Comparison of ENCODE assay signal across 10 cellular contexts in genomic region chr19:16073988-16074387, GRCh38. TPM values are rescaled to one million over a fixed set of nuclear protein-coding genes. Genes with fewer than 3 reads are reported as not detected.
A peak's percentile ranks its signal among the peaks of the same experiment; 100 is the strongest.
DNase-seq lines count a peak whose midpoint lies in the region; ATAC-seq and TF ChIP-seq lines count a peak whose summit lies in the region.
"Had no signal": no experiment of that assay in that cellular context is flagged by ENCODE, and none has a peak within 500 bp of the region (broad histone marks: within the 10 kb centered on the region; RNA-seq: fewer than 3 reads in every experiment).

No MANE protein-coding gene starts in this region.

- TF ChIP-seq CTCF in WTC11 (IDR thresholded peaks at IDR 0.05) (no peak), hepatocyte (IDR thresholded peaks at IDR 0.05; ENCODE audit: poor library complexity) (no peak), thoracic aorta (IDR thresholded peaks at IDR 0.05) (no peak), GM13976 (IDR thresholded peaks at IDR 0.05; ENCODE audit: borderline replicate concordance, control extremely low read depth, extremely low read depth, insufficient read depth, missing control alignments) (no peak)

- 65% methylated on average over 3 of the region's 3 CpGs for WGBS in hepatocyte (ENCODE audit: low lambda C conversion rate, missing lambda C conversion rate)

- H3K4me3 ChIP-seq in hepatocyte (no peak overlapping the region), thoracic aorta (no peak overlapping the region)

- H3K79me2 ChIP-seq in hepatocyte = peaks cover 29% of the 10 kb centered on the region

- H3K27ac ChIP-seq in hepatocyte (peak overlapping the region; percentile 38), thoracic aorta (peak overlapping the region; percentile 99 to 100)
- H3K27ac ChIP-seq: C4-2B, KMS-11 had no signal

- H3K27me3 ChIP-seq in hepatocyte (no peaks in the 10 kb centered on the region), thoracic aorta (replicated peaks; ENCODE audit: insufficient read depth) (no peaks in the 10 kb centered on the region)

- peaks cover 47% of the 10 kb centered on the region for H3K4me1 Mint-ChIP-seq in activated T-cell treated with anti-CD3 and anti-CD28 coated beads, Interleukin-2, amount 50 U/mL, for 72 hours (ENCODE audit: low read depth)
- peaks cover 36% of the 10 kb centered on the region for H3K4me1 Mint-ChIP-seq in WTC11

- H3K4me3 Mint-ChIP-seq in activated T-cell treated with anti-CD3 and anti-CD28 coated beads, Interleukin-2, amount 50 U/mL, for 72 hours = peak overlapping the region; percentile 33 to 86
- H3K4me3 Mint-ChIP-seq in WTC11 = no peak overlapping the region

- no peak for DNase-seq in activated T-cell treated with anti-CD3 and anti-CD28 coated beads, Interleukin-2, amount 50 U/mL, for 72 hours
- DNase-seq in activated T-cell treated with anti-CD3 and anti-CD28 coated beads for 4 hours (no peak), WTC11 (ENCODE audit: low spot score) (no peak), hepatocyte (ENCODE audit: low spot score) (no peak), thoracic aorta (ENCODE audit: low spot score) (no peak), GM13976 (ENCODE audit: low spot score) (no peak), NCI-H2227 treated with DMSO at 0.1 percent for 48 hours (lab: John Stamatoyannopoulos, UW) (no peak)

- H3K27ac Mint-ChIP-seq in activated T-cell treated with anti-CD3 and anti-CD28 coated beads, Interleukin-2, amount 50 U/mL, for 72 hours = peak overlapping the region; percentile 85
- H3K27ac Mint-ChIP-seq in WTC11 = peak overlapping the region; percentile 73

- no peaks in the 10 kb centered on the region for H3K9me2 ChIP-seq in hepatocyte (replicated peaks; ENCODE audit: insufficient read depth)

- H4K20me1 ChIP-seq in hepatocyte (ENCODE audit: insufficient read depth, poor library complexity, severe bottlenecking) = peaks cover under 1% of the 10 kb centered on the region

- POLR2A ChIA-PET in WTC11 (lab: Charles Lee) = interaction anchor here (0.8 to 0.9 kb wide), 2 partner anchors 11 to 13 kb away, joined by 3 read pairs; no protein-coding TSS in a partner anchor

- CTCF ChIA-PET in WTC11 (lab: Charles Lee) = interaction anchor here (0.6 to 8.9 kb wide), 7 partner anchors 12 to 1312 kb away, joined by 3 to 100 read pairs (median 5); partner anchors contain the start of gene FAM32A

- H3K36me3 Mint-ChIP-seq in activated T-cell treated with anti-CD3 and anti-CD28 coated beads, Interleukin-2, amount 50 U/mL, for 72 hours (ENCODE audit: insufficient read depth in 2 of 2) = peaks cover 6 to 12% of the 10 kb centered on the region in 2 donors
- peaks cover 5% of the 10 kb centered on the region; the same call in 1 of the 2 replicates for H3K36me3 Mint-ChIP-seq in WTC11

- no peaks in the 10 kb centered on the region for H3K9me3 Mint-ChIP-seq in activated T-cell treated with anti-CD3 and anti-CD28 coated beads, Interleukin-2, amount 50 U/mL, for 72 hours
- H3K9me3 Mint-ChIP-seq in WTC11 = no peaks in the 10 kb centered on the region

- no peak overlapping the region for H2AFZ ChIP-seq in hepatocyte

- in situ Hi-C loops in GM13976 (cut with MboI; ENCODE audit: low sequenced_read_pairs, unreplicated experiment) = no loop called here

- H3K4me1 ChIP-seq in hepatocyte (ENCODE audit: insufficient read depth) = peaks cover 9% of the 10 kb centered on the region
- H3K4me1 ChIP-seq in thoracic aorta (ENCODE audit: control insufficient read depth in 1 of 2, low read depth in 2 of 2) = peaks cover 20 to 55% of the 10 kb centered on the region in 2 donors

- H3K36me3 ChIP-seq in hepatocyte (replicated peaks; ENCODE audit: insufficient read depth, low read depth) (no peaks in the 10 kb centered on the region), thoracic aorta (peaks cover 8% of the 10 kb centered on the region)

- ATAC-seq in activated T-cell treated with anti-CD3 and anti-CD28 coated beads, Interleukin-2, amount 50 U/mL, for 72 hours (replicated peaks in 1 of 2) = no peak
- ATAC-seq in WTC11 = no peak
- no peak for ATAC-seq in thoracic aorta (ENCODE audit: insufficient number of reproducible peaks, low FRiP score, low read depth)
- ATAC-seq in HG03442 (IDR thresholded peaks at IDR 0.05; ENCODE audit: unreplicated experiment) = no peak

- no peaks in the 10 kb centered on the region for H3K27me3 Mint-ChIP-seq in activated T-cell treated with anti-CD3 and anti-CD28 coated beads, Interleukin-2, amount 50 U/mL, for 72 hours (ENCODE audit: low read depth)
- no peaks in the 10 kb centered on the region for H3K27me3 Mint-ChIP-seq in WTC11 (ENCODE audit: low read depth)

- no peak overlapping the region for H3K4me2 ChIP-seq in hepatocyte
- H3K4me2 ChIP-seq: KMS-11 had no signal

- H3K9me3 ChIP-seq in hepatocyte (ENCODE audit: low read depth) (no peaks in the 10 kb centered on the region), thoracic aorta (no peaks in the 10 kb centered on the region)

TF ChIP-seq in WTC11, 78 proteins besides CTCF, POLR2A, EP300 and RAD21:
- no peak for TF ChIP-seq ZNF263 (CRISPR knock-in tag; IDR thresholded peaks at IDR 0.05; ENCODE audit: low read depth)
- no peak for TF ChIP-seq ESRRA (CRISPR knock-in tag; IDR thresholded peaks at IDR 0.05; ENCODE audit: borderline replicate concordance)
- TF ChIP-seq ATF6 (CRISPR knock-in tag; IDR thresholded peaks at IDR 0.05) = no peak
- TF ChIP-seq ARID4B (CRISPR knock-in tag; IDR thresholded peaks at IDR 0.05; ENCODE audit: borderline replicate concordance) = no peak
- TF ChIP-seq MXD4 (CRISPR knock-in tag; IDR thresholded peaks at IDR 0.05; ENCODE audit: borderline replicate concordance) = no peak

RNA-seq across cellular contexts. Expression of gene TPM4, which starts 2.3 kb away (rescaled TPM):
- 100 to 1,000 TPM; 427 to 456 TPM for total RNA-seq in activated T-cell treated with anti-CD3 and anti-CD28 coated beads, Interleukin-2, amount 50 U/mL, for 72 hours
- 302 to 327 TPM (median 323 TPM) in 3 replicates for total RNA-seq in WTC11 (2021)
- total RNA-seq in hepatocyte = 405 and 417 TPM in 2 replicates
- 337 and 344 TPM in 2 replicates for polyA plus RNA-seq in hepatocyte
- 1,000 to 10,000 TPM in 1 of 2 donors, 100 to 1,000 TPM in 1; 964 to 1,096 TPM for total RNA-seq in thoracic aorta

RNA-seq across cellular contexts. Expression of gene RAB8A, which starts 37.7 kb away (rescaled TPM):
- total RNA-seq in activated T-cell treated with anti-CD3 and anti-CD28 coated beads, Interleukin-2, amount 50 U/mL, for 72 hours = 10 to 100 TPM; 95.9 to 99.2 TPM
- 68.4 to 81.8 TPM (median 74.0 TPM) in 3 replicates for total RNA-seq in WTC11 (2021)
- total RNA-seq in hepatocyte = 60.2 and 77.0 TPM in 2 replicates
- 84.4 and 89.5 TPM in 2 replicates for polyA plus RNA-seq in hepatocyte
- 10 to 100 TPM; 40.5 to 41.5 TPM for total RNA-seq in thoracic aorta
